ENCODE assay signal across 1 cellular context in genomic region chr1:157653494-157653873, GRCh38.
TF ChIP-seq lines count a peak whose summit lies in the region.

No MANE protein-coding gene starts in this region.

TF ChIP-seq in HEK293, 187 proteins besides CTCF, POLR2A, EP300 and RAD21 (continued from another document and continues in another):
- TF ChIP-seq MEIS1 (CRISPR knock-in tag; IDR thresholded peaks at IDR 0.05; ENCODE audit: borderline replicate concordance) (no peak), ZBTB26 (tag by site-specific recombination; optimal IDR thresholded peaks at IDR 0.05) (no peak), ZNF335 (tag by site-specific recombination; conservative IDR thresholded peaks at IDR 0.05) (no peak), ZNF621 (tag by site-specific recombination; IDR thresholded peaks at IDR 0.05) (no peak), ZNF354C (tag by site-specific recombination; IDR thresholded peaks at IDR 0.05; ENCODE audit: borderline replicate concordance, low read depth) (no peak), ZNF433 (tag by site-specific recombination; IDR thresholded peaks at IDR 0.05; ENCODE audit: low read depth) (no peak), ZNF544 (tag by site-specific recombination; IDR thresholded peaks at IDR 0.05) (no peak), ZNF610 (tag by site-specific recombination; IDR thresholded peaks at IDR 0.05; ENCODE audit: borderline replicate concordance) (no peak), MZF1 (tag by site-specific recombination; IDR thresholded peaks at IDR 0.05; ENCODE audit: borderline replicate concordance) (no peak), BCL11A (tag by site-specific recombination; IDR thresholded peaks at IDR 0.05; ENCODE audit: low read depth) (no peak), ZNF624 (tag by site-specific recombination; IDR thresholded peaks at IDR 0.05) (no peak), ZNF704 (tag by site-specific recombination; IDR thresholded peaks at IDR 0.05) (no peak), ZNF169 (tag by site-specific recombination; IDR thresholded peaks at IDR 0.05) (no peak), ZNF830 (tag by site-specific recombination; IDR thresholded peaks at IDR 0.05; ENCODE audit: low read depth) (no peak), GLIS2 (tag by site-specific recombination; IDR thresholded peaks at IDR 0.05) (no peak), ZNF510 (tag by site-specific recombination; IDR thresholded peaks at IDR 0.05; ENCODE audit: insufficient replicate concordance) (peak; percentile 15), ZNF140 (tag by site-specific recombination; IDR thresholded peaks at IDR 0.05) (peak; percentile 26; the same call in 1 of the 2 replicates), PRDM6 (tag by site-specific recombination; IDR thresholded peaks at IDR 0.05) (no peak), ZNF426 (tag by site-specific recombination; IDR thresholded peaks at IDR 0.05) (peak; percentile 61), ZNF138 (tag by site-specific recombination; IDR thresholded peaks at IDR 0.05; ENCODE audit: borderline replicate concordance) (no peak), ZNF292 (tag by site-specific recombination; IDR thresholded peaks at IDR 0.05; ENCODE audit: borderline replicate concordance, low read depth) (no peak), ZXDB (tag by site-specific recombination; IDR thresholded peaks at IDR 0.05) (no peak; the same call in 1 of the 2 replicates), BCL11B (tag by site-specific recombination; IDR thresholded peaks at IDR 0.05; ENCODE audit: low read depth) (no peak), ZNF701 (tag by site-specific recombination; IDR thresholded peaks at IDR 0.05) (no peak), OSR2 (tag by site-specific recombination; IDR thresholded peaks at IDR 0.05) (no peak), PRDM1 (tag by site-specific recombination; IDR thresholded peaks at IDR 0.05) (no peak), ZNF350 (tag by site-specific recombination; IDR thresholded peaks at IDR 0.05) (no peak), ZNF629 (tag by site-specific recombination; IDR thresholded peaks at IDR 0.05) (no peak), SETDB1 (IDR thresholded peaks at IDR 0.05; ENCODE audit: insufficient read length, low read length) (no peak), ZNF623 (tag by site-specific recombination; IDR thresholded peaks at IDR 0.05) (peak; percentile 46; the same call in 1 of the 2 replicates), ZNF449 (tag by site-specific recombination; IDR thresholded peaks at IDR 0.05) (no peak), ZBTB8A (tag by site-specific recombination; IDR thresholded peaks at IDR 0.05) (peak; percentile 60; the same call in 1 of the 2 replicates)
- TF ChIP-seq, protein P1, sequence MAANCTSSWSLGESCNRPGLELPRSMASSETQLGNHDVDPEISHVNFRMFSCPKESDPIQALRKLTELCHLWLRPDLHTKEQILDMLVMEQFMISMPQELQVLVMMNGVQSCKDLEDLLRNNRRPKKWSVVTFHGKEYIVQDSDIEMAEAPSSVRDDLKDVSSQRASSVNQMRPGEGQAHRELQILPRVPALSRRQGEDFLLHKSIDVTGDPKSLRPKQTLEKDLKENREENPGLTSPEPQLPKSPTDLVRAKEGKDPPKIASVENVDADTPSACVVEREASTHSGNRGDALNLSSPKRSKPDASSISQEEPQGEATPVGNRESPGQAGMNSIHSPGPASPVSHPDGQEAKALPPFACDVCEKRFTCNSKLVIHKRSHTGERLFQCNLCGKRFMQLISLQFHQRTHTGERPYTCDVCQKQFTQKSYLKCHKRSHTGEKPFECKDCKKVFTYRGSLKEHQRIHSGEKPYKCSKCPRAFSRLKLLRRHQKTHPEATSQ (tag by site-specific recombination; IDR thresholded peaks at IDR 0.05) = no peak
- TF ChIP-seq, protein P2, sequence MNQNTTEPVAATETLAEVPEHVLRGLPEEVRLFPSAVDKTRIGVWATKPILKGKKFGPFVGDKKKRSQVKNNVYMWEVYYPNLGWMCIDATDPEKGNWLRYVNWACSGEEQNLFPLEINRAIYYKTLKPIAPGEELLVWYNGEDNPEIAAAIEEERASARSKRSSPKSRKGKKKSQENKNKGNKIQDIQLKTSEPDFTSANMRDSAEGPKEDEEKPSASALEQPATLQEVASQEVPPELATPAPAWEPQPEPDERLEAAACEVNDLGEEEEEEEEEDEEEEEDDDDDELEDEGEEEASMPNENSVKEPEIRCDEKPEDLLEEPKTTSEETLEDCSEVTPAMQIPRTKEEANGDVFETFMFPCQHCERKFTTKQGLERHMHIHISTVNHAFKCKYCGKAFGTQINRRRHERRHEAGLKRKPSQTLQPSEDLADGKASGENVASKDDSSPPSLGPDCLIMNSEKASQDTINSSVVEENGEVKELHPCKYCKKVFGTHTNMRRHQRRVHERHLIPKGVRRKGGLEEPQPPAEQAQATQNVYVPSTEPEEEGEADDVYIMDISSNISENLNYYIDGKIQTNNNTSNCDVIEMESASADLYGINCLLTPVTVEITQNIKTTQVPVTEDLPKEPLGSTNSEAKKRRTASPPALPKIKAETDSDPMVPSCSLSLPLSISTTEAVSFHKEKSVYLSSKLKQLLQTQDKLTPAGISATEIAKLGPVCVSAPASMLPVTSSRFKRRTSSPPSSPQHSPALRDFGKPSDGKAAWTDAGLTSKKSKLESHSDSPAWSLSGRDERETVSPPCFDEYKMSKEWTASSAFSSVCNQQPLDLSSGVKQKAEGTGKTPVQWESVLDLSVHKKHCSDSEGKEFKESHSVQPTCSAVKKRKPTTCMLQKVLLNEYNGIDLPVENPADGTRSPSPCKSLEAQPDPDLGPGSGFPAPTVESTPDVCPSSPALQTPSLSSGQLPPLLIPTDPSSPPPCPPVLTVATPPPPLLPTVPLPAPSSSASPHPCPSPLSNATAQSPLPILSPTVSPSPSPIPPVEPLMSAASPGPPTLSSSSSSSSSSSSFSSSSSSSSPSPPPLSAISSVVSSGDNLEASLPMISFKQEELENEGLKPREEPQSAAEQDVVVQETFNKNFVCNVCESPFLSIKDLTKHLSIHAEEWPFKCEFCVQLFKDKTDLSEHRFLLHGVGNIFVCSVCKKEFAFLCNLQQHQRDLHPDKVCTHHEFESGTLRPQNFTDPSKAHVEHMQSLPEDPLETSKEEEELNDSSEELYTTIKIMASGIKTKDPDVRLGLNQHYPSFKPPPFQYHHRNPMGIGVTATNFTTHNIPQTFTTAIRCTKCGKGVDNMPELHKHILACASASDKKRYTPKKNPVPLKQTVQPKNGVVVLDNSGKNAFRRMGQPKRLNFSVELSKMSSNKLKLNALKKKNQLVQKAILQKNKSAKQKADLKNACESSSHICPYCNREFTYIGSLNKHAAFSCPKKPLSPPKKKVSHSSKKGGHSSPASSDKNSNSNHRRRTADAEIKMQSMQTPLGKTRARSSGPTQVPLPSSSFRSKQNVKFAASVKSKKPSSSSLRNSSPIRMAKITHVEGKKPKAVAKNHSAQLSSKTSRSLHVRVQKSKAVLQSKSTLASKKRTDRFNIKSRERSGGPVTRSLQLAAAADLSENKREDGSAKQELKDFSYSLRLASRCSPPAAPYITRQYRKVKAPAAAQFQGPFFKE (tag by site-specific recombination; IDR thresholded peaks at IDR 0.05; ENCODE audit: borderline replicate concordance) = no peak
- TF ChIP-seq, protein P3, sequence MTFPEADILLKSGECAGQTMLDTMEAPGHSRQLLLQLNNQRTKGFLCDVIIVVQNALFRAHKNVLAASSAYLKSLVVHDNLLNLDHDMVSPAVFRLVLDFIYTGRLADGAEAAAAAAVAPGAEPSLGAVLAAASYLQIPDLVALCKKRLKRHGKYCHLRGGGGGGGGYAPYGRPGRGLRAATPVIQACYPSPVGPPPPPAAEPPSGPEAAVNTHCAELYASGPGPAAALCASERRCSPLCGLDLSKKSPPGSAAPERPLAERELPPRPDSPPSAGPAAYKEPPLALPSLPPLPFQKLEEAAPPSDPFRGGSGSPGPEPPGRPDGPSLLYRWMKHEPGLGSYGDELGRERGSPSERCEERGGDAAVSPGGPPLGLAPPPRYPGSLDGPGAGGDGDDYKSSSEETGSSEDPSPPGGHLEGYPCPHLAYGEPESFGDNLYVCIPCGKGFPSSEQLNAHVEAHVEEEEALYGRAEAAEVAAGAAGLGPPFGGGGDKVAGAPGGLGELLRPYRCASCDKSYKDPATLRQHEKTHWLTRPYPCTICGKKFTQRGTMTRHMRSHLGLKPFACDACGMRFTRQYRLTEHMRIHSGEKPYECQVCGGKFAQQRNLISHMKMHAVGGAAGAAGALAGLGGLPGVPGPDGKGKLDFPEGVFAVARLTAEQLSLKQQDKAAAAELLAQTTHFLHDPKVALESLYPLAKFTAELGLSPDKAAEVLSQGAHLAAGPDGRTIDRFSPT (tag by site-specific recombination; IDR thresholded peaks at IDR 0.05) = no peak
- TF ChIP-seq, protein P4, sequence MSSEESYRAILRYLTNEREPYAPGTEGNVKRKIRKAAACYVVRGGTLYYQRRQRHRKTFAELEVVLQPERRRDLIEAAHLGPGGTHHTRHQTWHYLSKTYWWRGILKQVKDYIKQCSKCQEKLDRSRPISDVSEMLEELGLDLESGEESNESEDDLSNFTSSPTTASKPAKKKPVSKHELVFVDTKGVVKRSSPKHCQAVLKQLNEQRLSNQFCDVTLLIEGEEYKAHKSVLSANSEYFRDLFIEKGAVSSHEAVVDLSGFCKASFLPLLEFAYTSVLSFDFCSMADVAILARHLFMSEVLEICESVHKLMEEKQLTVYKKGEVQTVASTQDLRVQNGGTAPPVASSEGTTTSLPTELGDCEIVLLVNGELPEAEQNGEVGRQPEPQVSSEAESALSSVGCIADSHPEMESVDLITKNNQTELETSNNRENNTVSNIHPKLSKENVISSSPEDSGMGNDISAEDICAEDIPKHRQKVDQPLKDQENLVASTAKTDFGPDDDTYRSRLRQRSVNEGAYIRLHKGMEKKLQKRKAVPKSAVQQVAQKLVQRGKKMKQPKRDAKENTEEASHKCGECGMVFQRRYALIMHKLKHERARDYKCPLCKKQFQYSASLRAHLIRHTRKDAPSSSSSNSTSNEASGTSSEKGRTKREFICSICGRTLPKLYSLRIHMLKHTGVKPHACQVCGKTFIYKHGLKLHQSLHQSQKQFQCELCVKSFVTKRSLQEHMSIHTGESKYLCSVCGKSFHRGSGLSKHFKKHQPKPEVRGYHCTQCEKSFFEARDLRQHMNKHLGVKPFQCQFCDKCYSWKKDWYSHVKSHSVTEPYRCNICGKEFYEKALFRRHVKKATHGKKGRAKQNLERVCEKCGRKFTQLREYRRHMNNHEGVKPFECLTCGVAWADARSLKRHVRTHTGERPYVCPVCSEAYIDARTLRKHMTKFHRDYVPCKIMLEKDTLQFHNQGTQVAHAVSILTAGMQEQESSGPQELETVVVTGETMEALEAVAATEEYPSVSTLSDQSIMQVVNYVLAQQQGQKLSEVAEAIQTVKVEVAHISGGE (tag by site-specific recombination; conservative IDR thresholded peaks at IDR 0.05; ENCODE audit: low read depth) = peak; percentile 61
